1 cellular context compared by ENCODE assay signal in genomic region chr10:78491812-78492211, GRCh38.
TF ChIP-seq lines count a peak whose summit lies in the region.

No MANE protein-coding gene starts in this region.

TF ChIP-seq in GM23338, 12 proteins besides CTCF, POLR2A, EP300 and RAD21 (continued from another document):
- no peak for TF ChIP-seq ZNF462 (CRISPR knock-in tag; IDR thresholded peaks at IDR 0.05)
- no peak for TF ChIP-seq EZH2 (IDR thresholded peaks at IDR 0.05; ENCODE audit: low read depth, unreplicated experiment)
- TF ChIP-seq ZNF114 (CRISPR knock-in tag; IDR thresholded peaks at IDR 0.05) = no peak
- no peak for TF ChIP-seq CREB1 (CRISPR knock-in tag; IDR thresholded peaks at IDR 0.05; ENCODE audit: low read depth)
- TF ChIP-seq NANOG (IDR thresholded peaks at IDR 0.05; ENCODE audit: borderline replicate concordance) = no peak
- TF ChIP-seq REST (IDR thresholded peaks at IDR 0.05; ENCODE audit: unreplicated experiment) = no peak
- TF ChIP-seq JUNB (IDR thresholded peaks at IDR 0.05; ENCODE audit: unreplicated experiment) = no peak
- TF ChIP-seq, protein P1, sequence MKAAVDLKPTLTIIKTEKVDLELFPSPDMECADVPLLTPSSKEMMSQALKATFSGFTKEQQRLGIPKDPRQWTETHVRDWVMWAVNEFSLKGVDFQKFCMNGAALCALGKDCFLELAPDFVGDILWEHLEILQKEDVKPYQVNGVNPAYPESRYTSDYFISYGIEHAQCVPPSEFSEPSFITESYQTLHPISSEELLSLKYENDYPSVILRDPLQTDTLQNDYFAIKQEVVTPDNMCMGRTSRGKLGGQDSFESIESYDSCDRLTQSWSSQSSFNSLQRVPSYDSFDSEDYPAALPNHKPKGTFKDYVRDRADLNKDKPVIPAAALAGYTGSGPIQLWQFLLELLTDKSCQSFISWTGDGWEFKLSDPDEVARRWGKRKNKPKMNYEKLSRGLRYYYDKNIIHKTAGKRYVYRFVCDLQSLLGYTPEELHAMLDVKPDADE (IDR thresholded peaks at IDR 0.05) = no peak
- no peak for TF ChIP-seq POLR2AphosphoS5 (IDR thresholded peaks at IDR 0.05; ENCODE audit: low read depth)
